ENCODE assay signal across 30 cellular contexts in genomic region chr6:164159061-164159460, GRCh38.
"Had no signal": no experiment of that assay in that cellular context is flagged by ENCODE, and none has a peak within 500 bp of the region (broad histone marks: within the 10 kb centered on the region; RNA-seq: fewer than 3 reads in every experiment).

No MANE protein-coding gene starts in this region.

- H3K9me3 ChIP-seq: adrenal gland, ascending aorta, body of pancreas, breast epithelium had no signal

- H3K27ac ChIP-seq: adrenal gland, ascending aorta, body of pancreas, brain microvascular endothelial cell, breast epithelium, cardiac muscle cell had no signal

- DNase-seq: activated effector memory CD4-positive, alpha-beta T cell treated with anti-CD3 and anti-CD28 coated beads, Interleukin-2, amount 50 U/mL, for 16 hours; activated effector memory CD4-positive, alpha-beta T cell treated with Interleukin-2 at 50 U/mL for 16 hours; activated gamma-delta T cell; activated gamma-delta T cell treated with Interleukin-2 at 50 U/mL for 16 hours; activated naive CD4-positive, alpha-beta T cell; activated naive CD4-positive, alpha-beta T cell treated with anti-CD3 and anti-CD28 coated beads for 36 hours; activated naive CD4-positive, alpha-beta T cell treated with anti-CD3 and anti-CD28 coated beads, Interleukin-2, amount 10 ng/mL, durations not matched to agents 7 days and 5 days; activated naive CD4-positive, alpha-beta T cell treated with anti-CD3 and anti-CD28 coated beads, Interleukin-2, amount 50 U/mL, for 16 hours; activated naive CD4-positive, alpha-beta T cell treated with Interleukin-2 at 50 U/mL for 16 hours; activated naive CD8-positive, alpha-beta T cell treated with anti-CD3 and anti-CD28 coated beads for 36 hours; activated naive CD8-positive, alpha-beta T cell treated with anti-CD3 and anti-CD28 coated beads, Interleukin-2, amount 10 ng/mL, durations not matched to agents 7 days and 5 days; activated naive CD8-positive, alpha-beta T cell treated with anti-CD3 and anti-CD28 coated beads, Interleukin-2, amount 50 U/mL, for 24 hours; activated T-cell treated with anti-CD3 and anti-CD28 coated beads, Interleukin-2, amount 50 U/mL, for 1 hour; activated T-cell treated with anti-CD3 and anti-CD28 coated beads, Interleukin-2, amount 50 U/mL, for 24 hours; activated T-cell treated with anti-CD3 and anti-CD28 coated beads, Interleukin-2, amount 50 U/mL, for 4 hours; activated T-cell treated with anti-CD3 and anti-CD28 coated beads, Interleukin-2, amount 50 U/mL, for 48 hours; activated T-cell treated with anti-CD3 and anti-CD28 coated beads, Interleukin-2, amount 50 U/mL, for 72 hours; adrenal gland; amniotic stem cell; amygdala; anterior cingulate cortex; aorta; body of pancreas; brain microvascular endothelial cell; caudate nucleus; central memory CD4-positive, alpha-beta T cell; cerebellar nuclear complex had no signal

- H3K4me3 ChIP-seq: adrenal gland, ascending aorta, body of pancreas, breast epithelium, cardiac muscle cell had no signal

- H3K27me3 ChIP-seq: adrenal gland, ascending aorta, body of pancreas, brain microvascular endothelial cell, breast epithelium, cardiac muscle cell had no signal

- H3K4me1 ChIP-seq: adrenal gland, ascending aorta, body of pancreas, breast epithelium had no signal

- H3K36me3 ChIP-seq: adrenal gland, ascending aorta, brain microvascular endothelial cell, breast epithelium, cardiac muscle cell had no signal
